In genomic region chr2:237603049-237603717, GRCh38 we compare ENCODE assay signal across 13 cellular contexts. TPM values are rescaled to one million over a fixed set of nuclear protein-coding genes. Genes with fewer than 3 reads are reported as not detected.
DNase-seq lines count a peak whose midpoint lies in the region; ATAC-seq, FAIRE-seq and TF ChIP-seq lines count a peak whose summit lies in the region.
"Had no signal": no experiment of that assay in that cellular context is flagged by ENCODE, and none has a peak within 500 bp of the region (broad histone marks: within the 10 kb centered on the region; RNA-seq: fewer than 3 reads in every experiment).

No MANE protein-coding gene starts in this region.

- no peak for FAIRE-seq in kidney (lab: Jason Lieb, UNC)
- FAIRE-seq: endometrium, HTR-8/SVneo had no signal

- H3K9ac ChIP-seq in kidney (ENCODE audit: low read length in 2 of 2) = peak overlapping the region in 1 of 2 donors; percentile 21
- no peak overlapping the region for H3K9ac ChIP-seq in subcutaneous abdominal adipose tissue (ENCODE audit: low read length in 5 of 5)

- no peak for ATAC-seq in activated T-cell treated with anti-CD3 and anti-CD28 coated beads, Interleukin-2, amount 50 U/mL, for 4 hours
- no peak for ATAC-seq in activated CD8-positive, alpha-beta T cell treated with anti-CD3 and anti-CD28 coated beads for 36 hours
- no peak for ATAC-seq in GM19463 (IDR thresholded peaks at IDR 0.05; ENCODE audit: unreplicated experiment)

- H3K36me3 Mint-ChIP-seq in activated T-cell treated with anti-CD3 and anti-CD28 coated beads, Interleukin-2, amount 50 U/mL, for 4 hours (ENCODE audit: insufficient read depth) = no peaks in the 10 kb centered on the region
- no peaks in the 10 kb centered on the region for H3K36me3 Mint-ChIP-seq in activated CD8-positive, alpha-beta T cell treated with anti-CD3 and anti-CD28 coated beads for 36 hours (ENCODE audit: low read depth)

- H3K27me3 Mint-ChIP-seq in activated T-cell treated with anti-CD3 and anti-CD28 coated beads, Interleukin-2, amount 50 U/mL, for 4 hours (ENCODE audit: low read depth) = peaks cover 2% of the 10 kb centered on the region
- H3K27me3 Mint-ChIP-seq in activated CD8-positive, alpha-beta T cell treated with anti-CD3 and anti-CD28 coated beads for 36 hours = no peaks in the 10 kb centered on the region

- peak overlapping the region; percentile 78 for H3K27ac Mint-ChIP-seq in activated CD8-positive, alpha-beta T cell treated with anti-CD3 and anti-CD28 coated beads for 36 hours

- H3K9me3 ChIP-seq in kidney (ENCODE audit: control insufficient read depth in 1 of 2, low read length in 2 of 2) (no peaks in the 10 kb centered on the region), subcutaneous abdominal adipose tissue (ENCODE audit: control insufficient read depth in 5 of 5, low read length in 5 of 5) (no peaks in the 10 kb centered on the region)

- TF ChIP-seq CTCF in activated CD8-positive, alpha-beta T cell treated with anti-CD3 and anti-CD28 coated beads for 36 hours (IDR thresholded peaks at IDR 0.05) = no peak
- no peak for TF ChIP-seq CTCF in kidney (IDR thresholded peaks at IDR 0.05; ENCODE audit: borderline replicate concordance, extremely low read depth, insufficient read depth)

- H3K27ac ChIP-seq in kidney (ENCODE audit: low read depth in 2 of 2, low read length in 2 of 2) (peak overlapping the region in 1 of 2 donors; percentile 20), subcutaneous abdominal adipose tissue (ENCODE audit: low read depth, low read length) (peak overlapping the region; percentile 60)

- H3K4me3 Mint-ChIP-seq in activated T-cell treated with anti-CD3 and anti-CD28 coated beads, Interleukin-2, amount 50 U/mL, for 4 hours = peak overlapping the region; percentile 60
- H3K4me3 Mint-ChIP-seq in activated CD8-positive, alpha-beta T cell treated with anti-CD3 and anti-CD28 coated beads for 36 hours = peak overlapping the region; percentile 5

- H3K4me1 Mint-ChIP-seq in activated T-cell treated with anti-CD3 and anti-CD28 coated beads, Interleukin-2, amount 50 U/mL, for 4 hours (ENCODE audit: low read depth) = peaks cover 24% of the 10 kb centered on the region
- H3K4me1 Mint-ChIP-seq in activated CD8-positive, alpha-beta T cell treated with anti-CD3 and anti-CD28 coated beads for 36 hours (ENCODE audit: low read depth) = peaks cover 20% of the 10 kb centered on the region

- H3K9me3 Mint-ChIP-seq in activated T-cell treated with anti-CD3 and anti-CD28 coated beads, Interleukin-2, amount 50 U/mL, for 4 hours = no peaks in the 10 kb centered on the region
- H3K9me3 Mint-ChIP-seq in activated CD8-positive, alpha-beta T cell treated with anti-CD3 and anti-CD28 coated beads for 36 hours = peaks cover 4% of the 10 kb centered on the region

- peaks cover 6% of the 10 kb centered on the region in 2 donors for H3K4me1 ChIP-seq in kidney (ENCODE audit: control insufficient read depth in 1 of 2, insufficient read depth in 1 of 2, low read depth in 1 of 2, low read length in 2 of 2)
- peaks cover 0 to 21% (median 20%) of the 10 kb centered on the region in 5 donors for H3K4me1 ChIP-seq in subcutaneous abdominal adipose tissue (ENCODE audit: control insufficient read depth in 5 of 5, insufficient read depth in 5 of 5, low read length in 5 of 5)

- H3K27me3 ChIP-seq in subcutaneous abdominal adipose tissue (ENCODE audit: control insufficient read depth in 5 of 5, insufficient read depth in 4 of 5, low read length in 5 of 5) = peaks cover 0 to 4% (median 0%) of the 10 kb centered on the region in 5 donors

- POLR2A ChIA-PET in activated CD8-positive, alpha-beta T cell treated with anti-CD3 and anti-CD28 coated beads for 36 hours (lab: Charles Lee) = interaction anchor here (1.3 to 1.6 kb wide), 3 partner anchors 10 to 89 kb away, joined by 3 to 5 read pairs (median 4); no protein-coding TSS in a partner anchor

- CTCF ChIA-PET in activated CD8-positive, alpha-beta T cell treated with anti-CD3 and anti-CD28 coated beads for 36 hours (lab: Charles Lee) = interaction anchor here (0.9 to 4.1 kb wide), 6 partner anchors 11 to 142 kb away, joined by 3 to 31 read pairs (median 4); no protein-coding TSS in a partner anchor

- DNase-seq in activated T-cell treated with anti-CD3 and anti-CD28 coated beads, Interleukin-2, amount 50 U/mL, for 4 hours = no peak
- no peak for DNase-seq in activated T-cell treated with anti-CD3 and anti-CD28 coated beads, Interleukin-2, amount 50 U/mL, for 48 hours
- no peak for DNase-seq in activated CD8-positive, alpha-beta T cell treated with anti-CD3 and anti-CD28 coated beads for 36 hours
- DNase-seq in kidney (peak; percentile 64), DMS79 (lab: John Stamatoyannopoulos, UW) (no peak), NCI-H446 (lab: John Stamatoyannopoulos, UW) (no peak)
- DNase-seq: NCI-H2227 treated with DMSO at 0.1 percent for 48 hours had no signal

- H3K36me3 ChIP-seq in kidney (ENCODE audit: control insufficient read depth in 1 of 2, insufficient read depth in 2 of 2, low read length in 2 of 2) (no peaks in the 10 kb centered on the region), subcutaneous abdominal adipose tissue (ENCODE audit: control insufficient read depth in 5 of 5, insufficient read depth in 5 of 5, low read length in 5 of 5) (no peaks in the 10 kb centered on the region)

- H3K4me3 ChIP-seq in kidney (ENCODE audit: low read length in 2 of 2) (no peak overlapping the region), subcutaneous abdominal adipose tissue (ENCODE audit: low read depth in 1 of 5, low read length in 5 of 5) (peak overlapping the region in 3 of 5 donors; percentile 6 to 47 (median 36))

- intact Hi-C loops in activated CD8-positive, alpha-beta T cell treated with anti-CD3 and anti-CD28 coated beads for 36 hours (cut with micrococcal nuclease) = no loop called here
- intact Hi-C loops in kidney (cut with DNase I) = no loop called here

RNA-seq across cellular contexts. Expression of gene RAB17, which starts 12.6 kb away (rescaled TPM):
- under 1 TPM in 1 of 3 donors, not detected in 2; 0.14 TPM for total RNA-seq in activated T-cell treated with anti-CD3 and anti-CD28 coated beads, Interleukin-2, amount 50 U/mL, for 4 hours
- total RNA-seq in activated CD8-positive, alpha-beta T cell treated with anti-CD3 and anti-CD28 coated beads for 36 hours = under 1 TPM; 0.14 to 0.69 TPM
- total RNA-seq in kidney = 59.1 TPM
- 151 TPM for polyA plus RNA-seq in kidney (ENCODE audit: insufficient read depth, low read depth, low replicate concordance)
- total RNA-seq: T-helper 1 cell treated with Interleukin-12 subunit alpha and Interleukin-12 subunit beta and Interleukin-4 antibody, amounts not matched to agents 30 ng/mL and 1 ng/mL, for 36 hours had no signal

RNA-seq across cellular contexts. Expression of gene LRRFIP1, which starts 24.2 kb away (rescaled TPM):
- 100 to 1,000 TPM; 160 to 203 (median 169) TPM for total RNA-seq in activated T-cell treated with anti-CD3 and anti-CD28 coated beads, Interleukin-2, amount 50 U/mL, for 4 hours
- 100 to 1,000 TPM; 264 to 281 TPM for total RNA-seq in activated CD8-positive, alpha-beta T cell treated with anti-CD3 and anti-CD28 coated beads for 36 hours
- 204 TPM for total RNA-seq in kidney
- polyA plus RNA-seq in kidney (ENCODE audit: insufficient read depth, low read depth, low replicate concordance) = 39.1 TPM

RNA-seq across cellular contexts. Expression of gene PRLH, which starts 36.8 kb away (rescaled TPM):
- not detected for total RNA-seq in activated T-cell treated with anti-CD3 and anti-CD28 coated beads, Interleukin-2, amount 50 U/mL, for 4 hours
- not detected for total RNA-seq in activated CD8-positive, alpha-beta T cell treated with anti-CD3 and anti-CD28 coated beads for 36 hours
- total RNA-seq in kidney = not detected
- polyA plus RNA-seq in kidney (ENCODE audit: insufficient read depth, low read depth, low replicate concordance) = not detected
- total RNA-seq: renal cortical epithelial cell; T-helper 1 cell treated with Interleukin-12 subunit alpha and Interleukin-12 subunit beta and Interleukin-4 antibody, amounts not matched to agents 30 ng/mL and 1 ng/mL, for 36 hours had no signal

Comparison
In these comparisons a context has a peak if more than half of its experiments do, and no peak if none do; other contexts are left out.
1. H3K4me3 ChIP-seq: peak in subcutaneous abdominal adipose tissue (3 of 5); none in kidney (0 of 2).
2. RNA of gene RAB17, which starts 12.6 kb away (total RNA-seq): 59.1 TPM in kidney (single experiment); 0.14 to 0.69 TPM in activated CD8-positive, alpha-beta T cell treated with anti-CD3 and anti-CD28 coated beads for 36 hours and 0.14 TPM in activated T-cell treated with anti-CD3 and anti-CD28 coated beads, Interleukin-2, amount 50 U/mL, for 4 hours; every median in the first group is over 10 times any median in the second.